Comparison of ENCODE assay signal across 20 cellular contexts in the genomic region with DNA sequence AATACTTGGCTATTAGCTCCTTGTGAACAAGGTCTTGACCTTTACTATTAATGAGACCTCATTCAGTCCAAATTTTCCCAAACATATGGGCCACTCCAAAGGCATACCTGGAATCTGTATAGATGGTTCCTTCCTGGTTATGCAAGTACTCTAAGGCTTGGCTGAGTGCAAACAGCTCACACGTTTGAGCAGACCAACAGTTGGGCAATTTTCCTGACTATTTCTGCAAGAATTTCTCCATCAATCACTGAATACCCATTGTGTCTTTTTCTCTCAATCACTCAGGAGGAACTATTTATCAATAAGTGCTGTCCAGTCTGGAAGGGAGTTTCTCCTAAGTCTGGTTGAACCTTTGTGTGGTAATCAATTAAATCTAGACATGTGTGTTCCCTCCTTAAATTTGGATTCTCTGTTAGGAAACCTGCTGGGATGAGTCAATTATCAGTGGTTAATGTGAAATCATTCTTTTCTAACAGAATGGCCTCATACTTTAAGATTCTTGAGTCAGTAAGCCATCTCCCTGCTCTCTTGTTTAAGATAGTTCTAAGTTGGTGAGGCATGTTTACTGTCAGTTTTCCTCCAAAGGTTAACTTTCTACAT. TPM values are rescaled to one million over a fixed set of nuclear protein-coding genes. Genes with fewer than 3 reads are reported as not detected.
"Had no signal": no experiment of that assay in that cellular context is flagged by ENCODE, and none has a peak within 500 bp of the region (broad histone marks: within the 10 kb centered on the region; RNA-seq: fewer than 3 reads in every experiment).

No MANE protein-coding gene starts in this region.

- H3K4me1 ChIP-seq: esophagus muscularis mucosa, sigmoid colon, suprapubic skin, upper lobe of right lung had no signal

- H3K4me3 Mint-ChIP-seq: activated naive CD4-positive, alpha-beta T cell treated with anti-CD3 and anti-CD28 coated beads, Interleukin-2, amount 50 U/mL, for 24 hours; brain; memory B cell; nephron progenitor cell; stimulated activated naive B cell treated with anti-CD40 and anti-IgM and Interleukin-4, amounts not matched to agents 10 μg/mL and 1 μg/mL and 100 μg/mL, for 72 hours; T-helper 17 cell had no signal

- H3K27me3 ChIP-seq: esophagus muscularis mucosa, heart left ventricle, left lung, sigmoid colon, upper lobe of right lung had no signal

- ATAC-seq: heart left ventricle; left lung; stimulated activated naive B cell treated with anti-CD40 and anti-IgM and Interleukin-4, amounts not matched to agents 10 μg/mL and 1 μg/mL and 100 μg/mL, for 72 hours; T-helper 17 cell; upper lobe of right lung had no signal

- FAIRE-seq: frontal cortex, islet of Langerhans had no signal

- H3K9me3 Mint-ChIP-seq: brain, nephron progenitor cell had no signal

- H3K36me3 ChIP-seq: esophagus muscularis mucosa, heart left ventricle, left lung, sigmoid colon, suprapubic skin, upper lobe of right lung had no signal

- H3K4me3 ChIP-seq: esophagus muscularis mucosa, heart left ventricle, left lung, sigmoid colon, suprapubic skin, upper lobe of right lung had no signal

- DNase-seq: activated CD4-positive, alpha-beta T cell treated with anti-CD3 and anti-CD28 coated beads, Interleukin-2, amount 50 U/mL, for 1 hour; amygdala; heart left ventricle; left lung; nephron progenitor cell; sigmoid colon; stimulated activated CD4-positive, alpha-beta T cell treated with anti-CD3 and anti-CD28 coated beads, Interleukin-2, amount 100 ng/mL, for 24 hours; stimulated activated naive B cell treated with anti-CD40 and anti-IgM and Interleukin-4, amounts not matched to agents 10 μg/mL and 1 μg/mL and 100 μg/mL, for 72 hours; T-helper 17 cell; upper lobe of right lung had no signal

- H3K27ac Mint-ChIP-seq: activated naive CD4-positive, alpha-beta T cell treated with anti-CD3 and anti-CD28 coated beads, Interleukin-2, amount 50 U/mL, for 24 hours; brain; memory B cell; nephron progenitor cell; stimulated activated naive B cell treated with anti-CD40 and anti-IgM and Interleukin-4, amounts not matched to agents 10 μg/mL and 1 μg/mL and 100 μg/mL, for 72 hours; T-helper 17 cell had no signal

- H3K27ac ChIP-seq: esophagus muscularis mucosa, heart left ventricle, sigmoid colon, suprapubic skin, upper lobe of right lung had no signal

- H3K4me1 Mint-ChIP-seq: activated naive CD4-positive, alpha-beta T cell treated with anti-CD3 and anti-CD28 coated beads, Interleukin-2, amount 50 U/mL, for 24 hours; brain; memory B cell; stimulated activated naive B cell treated with anti-CD40 and anti-IgM and Interleukin-4, amounts not matched to agents 10 μg/mL and 1 μg/mL and 100 μg/mL, for 72 hours; T-helper 17 cell had no signal

- H3K9me3 ChIP-seq: upper lobe of right lung had no signal

RNA-seq across cellular contexts. Expression of a gene that starts 6.9 kb away (rescaled TPM):
- total RNA-seq: chondrocyte, dermis microvascular lymphatic vessel endothelial cell, esophagus muscularis mucosa, frontal cortex, heart left ventricle, left lung, osteocyte, sigmoid colon, T-helper 17 cell, upper lobe of right lung had no signal
- polyA plus RNA-seq: heart left ventricle, sigmoid colon had no signal

RNA-seq across cellular contexts. Expression of a gene that starts 36.9 kb away (rescaled TPM):
- total RNA-seq: chondrocyte, dermis microvascular lymphatic vessel endothelial cell, esophagus muscularis mucosa, heart left ventricle, osteocyte, sigmoid colon, T-helper 17 cell, upper lobe of right lung had no signal
- polyA plus RNA-seq: heart left ventricle had no signal
